ENCODE assay signal across 17 cellular contexts in the genomic region with DNA sequence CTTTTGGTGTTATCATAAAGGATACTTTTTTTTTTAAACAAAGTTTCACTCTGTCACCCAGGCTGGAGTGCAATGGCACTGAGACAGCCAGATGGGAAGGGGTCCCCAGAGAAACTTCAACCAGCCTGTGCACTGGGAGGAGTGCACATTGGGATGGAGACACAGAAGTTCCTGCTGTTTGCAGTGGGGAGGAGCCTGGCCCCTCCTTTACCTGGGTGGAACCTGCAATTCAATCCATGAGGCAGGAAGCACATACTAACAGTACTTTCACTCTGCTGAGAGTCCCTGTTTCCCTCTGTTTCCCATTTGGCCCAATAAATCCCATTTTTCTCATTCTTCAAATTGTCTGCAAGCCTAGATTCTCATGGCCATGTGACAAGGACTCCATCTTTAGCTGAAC. TPM values are rescaled to one million over a fixed set of nuclear protein-coding genes. Genes with fewer than 3 reads are reported as not detected.
DNase-seq lines count a peak whose midpoint lies in the region; ATAC-seq and TF ChIP-seq lines count a peak whose summit lies in the region.
"Had no signal": no experiment of that assay in that cellular context is flagged by ENCODE, and none has a peak within 500 bp of the region (broad histone marks: within the 10 kb centered on the region; RNA-seq: fewer than 3 reads in every experiment).

No MANE protein-coding gene starts in this region.

- DNase-seq in GM23338 (ENCODE audit: low spot score) (no peak), RWPE2 (ENCODE audit: low spot score) (no peak), epithelial cell of esophagus (ENCODE audit: low read depth) (peak; percentile 7), neural progenitor cell (ENCODE audit: low spot score) (no peak), HEK293T (ENCODE audit: extremely low spot score) (no peak), SKM-1 treated with dmso at 0.1 percent for 144 hours (lab: John Stamatoyannopoulos, UW; ENCODE audit: unreplicated experiment) (no peak)
- DNase-seq: BE2C; CD8-positive, alpha-beta T cell; COR-L47; DND-41; GDM1; H7; KBM-7 had no signal

- H3K4me2 ChIP-seq in GM23338 (no peak overlapping the region), neural progenitor cell (no peak overlapping the region)
- H3K4me2 ChIP-seq: A549 had no signal

- H4K20me1 ChIP-seq in GM23338 (replicated peaks; ENCODE audit: insufficient read depth) (no peaks in the 10 kb centered on the region), neural progenitor cell (ENCODE audit: low read depth) (no peaks in the 10 kb centered on the region)

- POLR2A ChIA-PET in HEK293T (lab: Yijun Ruan, JAX) = no interaction called here

- H3K9me3 Mint-ChIP-seq in GM23338 = peaks cover 17% of the 10 kb centered on the region; the same call in 2 of the 3 replicates
- H3K9me3 Mint-ChIP-seq in neural progenitor cell = peaks cover 9% of the 10 kb centered on the region
- H3K9me3 Mint-ChIP-seq: CD8-positive, alpha-beta T cell had no signal

- ATAC-seq in GM23338 = no peak
- ATAC-seq in RWPE2 (ENCODE audit: low read depth) = peak; percentile 49; the same call in 1 of the 3 replicates
- no peak for ATAC-seq in HG02610 (IDR thresholded peaks at IDR 0.05; ENCODE audit: unreplicated experiment)
- ATAC-seq: A549; CD8-positive, alpha-beta T cell had no signal

- no peak overlapping the region for H3K9ac ChIP-seq in neural progenitor cell

- CTCF ChIA-PET in HEK293T (lab: Yijun Ruan, JAX) = no interaction called here

- no peak overlapping the region for H3K4me3 ChIP-seq in GM23338
- H3K4me3 ChIP-seq in RWPE2 (ENCODE audit: severe bottlenecking) = no peak overlapping the region
- no peak overlapping the region for H3K4me3 ChIP-seq in epithelial cell of esophagus (ENCODE audit: low read length)
- H3K4me3 ChIP-seq in neural progenitor cell = no peak overlapping the region
- H3K4me3 ChIP-seq: A549 had no signal

- no peak overlapping the region for H3K4me3 Mint-ChIP-seq in GM23338
- H3K4me3 Mint-ChIP-seq in neural progenitor cell = no peak overlapping the region
- H3K4me3 Mint-ChIP-seq: CD8-positive, alpha-beta T cell had no signal

- H3K27ac ChIP-seq in GM23338 (ENCODE audit: low read depth) = no peak overlapping the region
- H3K27ac ChIP-seq in RWPE2 (ENCODE audit: poor library complexity, severe bottlenecking) = no peak overlapping the region
- H3K27ac ChIP-seq in neural progenitor cell = no peak overlapping the region
- H3K27ac ChIP-seq: A549, C4-2B had no signal

- no peaks in the 10 kb centered on the region for H3K4me1 Mint-ChIP-seq in GM23338
- no peaks in the 10 kb centered on the region for H3K4me1 Mint-ChIP-seq in neural progenitor cell

- H3F3A ChIP-seq in GM23338 (replicated peaks; ENCODE audit: low read depth) (0 out of 2 replicates have a peak, but pooled peaks cover 2% of the 10 kb centered on the region), neural progenitor cell (ENCODE audit: low read depth) (no peaks in the 10 kb centered on the region)

- H3K4me1 ChIP-seq in GM23338 (ENCODE audit: insufficient read depth) (peaks cover 6% of the 10 kb centered on the region), RWPE2 (ENCODE audit: insufficient read depth, poor library complexity, severe bottlenecking) (no peaks in the 10 kb centered on the region), neural progenitor cell (no peaks in the 10 kb centered on the region)
- H3K4me1 ChIP-seq: A549, BE2C had no signal

- TF ChIP-seq CTCF in GM23338 (conservative IDR thresholded peaks at IDR 0.05; ENCODE audit: low read depth in 2 of 2) = no peak
- TF ChIP-seq CTCF in RWPE2 (IDR thresholded peaks at IDR 0.05; ENCODE audit: poor library complexity, severe bottlenecking) = no peak
- no peak for TF ChIP-seq CTCF in epithelial cell of esophagus (IDR thresholded peaks at IDR 0.05; ENCODE audit: insufficient read depth, low read depth, low read length, missing control alignments)
- TF ChIP-seq CTCF in neural progenitor cell (IDR thresholded peaks at IDR 0.05) = no peak

- H3K9me3 ChIP-seq in RWPE2 (ENCODE audit: severe bottlenecking) (no peaks in the 10 kb centered on the region), neural progenitor cell (ENCODE audit: low read depth) (no peaks in the 10 kb centered on the region)
- H3K9me3 ChIP-seq: BE2C had no signal

- H3K27me3 Mint-ChIP-seq in GM23338 (ENCODE audit: insufficient read depth, low read depth, poor library complexity) (peaks cover 6% of the 10 kb centered on the region), neural progenitor cell (ENCODE audit: insufficient read depth, low read depth) (peaks cover 16% of the 10 kb centered on the region)

- no peaks in the 10 kb centered on the region for H3K36me3 ChIP-seq in GM23338 (ENCODE audit: insufficient read depth)
- H3K36me3 ChIP-seq in RWPE2 (ENCODE audit: low read depth) = no peaks in the 10 kb centered on the region
- no peaks in the 10 kb centered on the region for H3K36me3 ChIP-seq in neural progenitor cell
- H3K36me3 ChIP-seq: BE2C had no signal

- H3K79me2 ChIP-seq in GM23338 (replicated peaks; ENCODE audit: insufficient read depth) (no peaks in the 10 kb centered on the region), neural progenitor cell (ENCODE audit: low read depth) (no peaks in the 10 kb centered on the region)

- H3K27ac Mint-ChIP-seq in GM23338 (no peak overlapping the region), neural progenitor cell (no peak overlapping the region)
- H3K27ac Mint-ChIP-seq: CD8-positive, alpha-beta T cell had no signal

- H3K9me2 ChIP-seq in GM23338 (ENCODE audit: insufficient read depth) = no peaks in the 10 kb centered on the region

- H2AFZ ChIP-seq in GM23338 = 0 out of 2 replicates have a peak overlapping the region, but pooled peaks have one; percentile 47
- H2AFZ ChIP-seq in neural progenitor cell (replicated peaks) = peak overlapping the region; percentile 11

- H3K36me3 Mint-ChIP-seq in GM23338 (ENCODE audit: low read depth) (peaks cover under 1% of the 10 kb centered on the region; the same call in 2 of the 3 replicates), neural progenitor cell (no peaks in the 10 kb centered on the region)
- H3K36me3 Mint-ChIP-seq: CD8-positive, alpha-beta T cell had no signal

- H3K27me3 ChIP-seq in GM23338 (ENCODE audit: insufficient read depth) = no peaks in the 10 kb centered on the region
- no peaks in the 10 kb centered on the region for H3K27me3 ChIP-seq in RWPE2 (ENCODE audit: insufficient read depth, poor library complexity, severe bottlenecking)
- no peaks in the 10 kb centered on the region for H3K27me3 ChIP-seq in neural progenitor cell
- H3K27me3 ChIP-seq: BE2C had no signal

TF ChIP-seq in GM23338, 12 proteins besides CTCF, POLR2A, EP300 and RAD21 (continues in another document):
- TF ChIP-seq ZNF331 (CRISPR knock-in tag; IDR thresholded peaks at IDR 0.05; ENCODE audit: low read depth) = no peak

TF ChIP-seq in HEK293T, 16 proteins besides CTCF, POLR2A, EP300 and RAD21:
- TF ChIP-seq SP1 (IDR thresholded peaks at IDR 0.05) = no peak
- TF ChIP-seq FOXA1 (IDR thresholded peaks at IDR 0.05) = no peak
- no peak for TF ChIP-seq FOXM1 (IDR thresholded peaks at IDR 0.05; ENCODE audit: borderline replicate concordance)
- TF ChIP-seq HDGF (IDR thresholded peaks at IDR 0.05; ENCODE audit: borderline replicate concordance) = no peak
- TF ChIP-seq TARDBP (IDR thresholded peaks at IDR 0.05) = no peak
- TF ChIP-seq NFRKB (IDR thresholded peaks at IDR 0.05) = no peak
- TF ChIP-seq ELF4 (IDR thresholded peaks at IDR 0.05) = no peak
- TF ChIP-seq LEF1 (IDR thresholded peaks at IDR 0.05; ENCODE audit: borderline replicate concordance) = no peak
- TF ChIP-seq L3MBTL2 (conservative IDR thresholded peaks at IDR 0.05) = no peak
- TF ChIP-seq SUZ12 (IDR thresholded peaks at IDR 0.05) = no peak

RNA-seq across cellular contexts. Expression of gene LHFPL4, which starts 42.3 kb away (rescaled TPM):
- 11.1 and 11.5 TPM in 2 replicates for total RNA-seq in GM23338 (2014; rRNA removed; shearing (Covaris generic))
- 2.3 and 4.2 TPM in 2 replicates for polyA plus RNA-seq in GM23338 (2016; fragmentation: Nextera tagmentation; extraction: Ambion mirVana)
- total RNA-seq in neural progenitor cell (ENCODE audit: low replicate concordance) = 0.32 and 2.7 TPM in 2 replicates
- total RNA-seq: CD8-positive, alpha-beta T cell had no signal
- polyA plus RNA-seq: AG04450 had no signal

RNA-seq across cellular contexts. Expression of gene MTMR14, which starts 53.4 kb away (rescaled TPM):
- total RNA-seq in GM23338 (2014; rRNA removed; shearing (Covaris generic)) = 48.9 and 54.3 TPM in 2 replicates
- polyA plus RNA-seq in GM23338 (2016; fragmentation: Nextera tagmentation; extraction: Ambion mirVana) = 32.8 and 34.4 TPM in 2 replicates
- 22.6 and 41.8 TPM in 2 replicates for total RNA-seq in neural progenitor cell (ENCODE audit: low replicate concordance)
